ENCODE assay signal across 11 cellular contexts in genomic region chr6:35299674-35300073, GRCh38. TPM values are rescaled to one million over a fixed set of nuclear protein-coding genes. Genes with fewer than 3 reads are reported as not detected.
DNase-seq lines count a peak whose midpoint lies in the region; ATAC-seq and TF ChIP-seq lines count a peak whose summit lies in the region.
"Had no signal": no experiment of that assay in that cellular context is flagged by ENCODE, and none has a peak within 500 bp of the region (broad histone marks: within the 10 kb centered on the region; RNA-seq: fewer than 3 reads in every experiment).

No MANE protein-coding gene starts in this region.

- no peaks in the 10 kb centered on the region for H3K27me3 Mint-ChIP-seq in activated CD4-positive, alpha-beta memory T cell treated with anti-CD3 and anti-CD28 coated beads for 36 hours
- H3K27me3 Mint-ChIP-seq in H9 (ENCODE audit: low read depth) (no peaks in the 10 kb centered on the region; the same call in 1 of the 2 replicates), progenitor cell of endocrine pancreas (peaks cover 4% of the 10 kb centered on the region)

- H3K4me1 Mint-ChIP-seq in activated CD4-positive, alpha-beta memory T cell treated with anti-CD3 and anti-CD28 coated beads for 36 hours (ENCODE audit: low read depth), result peaks cover 63% of the 10 kb centered on the region
- peaks cover 20 to 21% of the 10 kb centered on the region in 2 experiments for H3K4me1 Mint-ChIP-seq in H9
- H3K4me1 Mint-ChIP-seq in progenitor cell of endocrine pancreas (ENCODE audit: low read depth), result peaks cover 6% of the 10 kb centered on the region

- H3K4me2 ChIP-seq in KMS-11 (peak overlapping the region; percentile 95; the same call in 1 of the 2 replicates), H9 (ENCODE audit: insufficient read depth, insufficient read length, low read length) (no peak overlapping the region)

- H3T11ph ChIP-seq in H9 (ENCODE audit: low read length), result no peak overlapping the region

- peaks cover 74% of the 10 kb centered on the region for H3K4me1 ChIP-seq in KMS-11 (ENCODE audit: low read depth, poor library complexity, severe bottlenecking)
- H3K4me1 ChIP-seq in mononuclear cell (ENCODE audit: insufficient read depth, low read length), result peaks cover 77% of the 10 kb centered on the region
- H3K4me1 ChIP-seq in H9 (ENCODE audit: insufficient read depth, low read length), result peaks cover 2% of the 10 kb centered on the region; the same call in 1 of the 2 replicates

- no peaks in the 10 kb centered on the region for H3K23me2 ChIP-seq in H9 (ENCODE audit: insufficient read length, low read depth, low read length, poor library complexity, severe bottlenecking)

- H4K91ac ChIP-seq in H9 (ENCODE audit: insufficient read length, low read depth, low read length), result no peak overlapping the region

- H3K9me3 Mint-ChIP-seq in activated CD4-positive, alpha-beta memory T cell treated with anti-CD3 and anti-CD28 coated beads for 36 hours, result no peaks in the 10 kb centered on the region
- H3K9me3 Mint-ChIP-seq in H9, result no peaks in the 10 kb centered on the region
- H3K9me3 Mint-ChIP-seq in progenitor cell of endocrine pancreas (ENCODE audit: low read depth), result no peaks in the 10 kb centered on the region

- DNase-seq in CD1c-positive myeloid dendritic cell (ENCODE audit: extremely low spot score), result peak; percentile 74
- peak; percentile 44 for DNase-seq in activated CD4-positive, alpha-beta memory T cell treated with anti-CD3 and anti-CD28 coated beads for 36 hours
- no peak for DNase-seq in H9
- no peak for DNase-seq in progenitor cell of endocrine pancreas (ENCODE audit: low spot score, unreplicated experiment)
- DNase-seq: brain microvascular endothelial cell, DMS 273 treated with DMSO at 0.1 percent for 48 hours had no signal

- H3K27me3 ChIP-seq in KMS-11 (ENCODE audit: insufficient read depth, low read depth), result no peaks in the 10 kb centered on the region
- H3K27me3 ChIP-seq in mononuclear cell (ENCODE audit: insufficient read depth, low read length), result no peaks in the 10 kb centered on the region
- H3K27me3 ChIP-seq in H9 (ENCODE audit: insufficient read depth, low read length), result no peaks in the 10 kb centered on the region
- H3K27me3 ChIP-seq: brain microvascular endothelial cell had no signal

- 0 out of 2 replicates have a peak overlapping the region, but pooled peaks have one; percentile 92 for H3K27ac ChIP-seq in KMS-11
- H3K27ac ChIP-seq in H9 (ENCODE audit: insufficient read length, low read depth, low read length), result no peak overlapping the region
- H3K27ac ChIP-seq: brain microvascular endothelial cell, parathyroid adenoma had no signal

- no peak overlapping the region for H2BK5ac ChIP-seq in H9 (ENCODE audit: insufficient read length, low read length)

- no peak overlapping the region for H4K5ac ChIP-seq in H9 (ENCODE audit: insufficient read length, low read depth, low read length)

- no peak overlapping the region for H2BK15ac ChIP-seq in H9 (ENCODE audit: low read depth, low read length)

- ATAC-seq in HG03520 (IDR thresholded peaks at IDR 0.05; ENCODE audit: unreplicated experiment), result no peak
- ATAC-seq in GM19328 (IDR thresholded peaks at IDR 0.05; ENCODE audit: unreplicated experiment), result no peak

- H3K36me3 ChIP-seq in KMS-11 (ENCODE audit: insufficient read depth), result no peaks in the 10 kb centered on the region

- H2BK12ac ChIP-seq in H9 (ENCODE audit: insufficient read length, low read depth, low read length), result no peak overlapping the region

- H3K27ac Mint-ChIP-seq in activated CD4-positive, alpha-beta memory T cell treated with anti-CD3 and anti-CD28 coated beads for 36 hours, result peak overlapping the region; percentile 96
- H3K27ac Mint-ChIP-seq in H9, result no peak overlapping the region
- no peak overlapping the region for H3K27ac Mint-ChIP-seq in progenitor cell of endocrine pancreas

- H3K18ac ChIP-seq in H9 (ENCODE audit: insufficient read length, low read depth, low read length), result no peak overlapping the region

- peaks cover 21% of the 10 kb centered on the region for H3K36me3 Mint-ChIP-seq in activated CD4-positive, alpha-beta memory T cell treated with anti-CD3 and anti-CD28 coated beads for 36 hours
- H3K36me3 Mint-ChIP-seq in H9 (ENCODE audit: insufficient read depth in 1 of 3, low read depth in 3 of 3), result peaks cover 0 to 13% (median 12%) of the 10 kb centered on the region in 3 experiments; a peak in 5 of 7 replicates
- H3K36me3 Mint-ChIP-seq in progenitor cell of endocrine pancreas (ENCODE audit: insufficient read depth), result peaks cover 3% of the 10 kb centered on the region

- H3K79me2 ChIP-seq in KMS-11 (ENCODE audit: insufficient read depth, low read depth), result peaks cover 54% of the 10 kb centered on the region
- no peaks in the 10 kb centered on the region for H3K79me2 ChIP-seq in H9 (ENCODE audit: insufficient read depth, low read length)
- H3K79me2 ChIP-seq: parathyroid adenoma had no signal

- H3K4me3 Mint-ChIP-seq in activated CD4-positive, alpha-beta memory T cell treated with anti-CD3 and anti-CD28 coated beads for 36 hours, result peak overlapping the region; percentile 86
- H3K4me3 Mint-ChIP-seq in H9 (no peak overlapping the region; a peak in 1 of 5 replicates), progenitor cell of endocrine pancreas (ENCODE audit: low read depth) (no peak overlapping the region)

- no peaks in the 10 kb centered on the region for H4K20me1 ChIP-seq in KMS-11 (ENCODE audit: insufficient read depth)
- no peaks in the 10 kb centered on the region for H4K20me1 ChIP-seq in H9 (ENCODE audit: control insufficient read depth, insufficient read depth, insufficient read length)

- H3K4ac ChIP-seq in H9 (ENCODE audit: low read depth, low read length), result no peak overlapping the region

- H3K56ac ChIP-seq in H9 (ENCODE audit: insufficient read length, low read depth, low read length), result no peak overlapping the region

- H4K8ac ChIP-seq in H9 (replicated peaks; ENCODE audit: insufficient read length, low read depth, low read length), result no peak overlapping the region

- WGBS in H9 (ENCODE audit: extremely low coverage, insufficient read length, low lambda C conversion rate), result no CpG with 5 or more reads among the region's 4 CpGs

- CTCF ChIA-PET in activated CD4-positive, alpha-beta memory T cell treated with anti-CD3 and anti-CD28 coated beads for 36 hours (lab: Charles Lee), result interaction anchor here (1.4 to 11.0 kb wide), 4 partner anchors 29 to 169 kb away, joined by 3 to 232 read pairs (median 104); partner anchors contain the start of genes FANCE and RPL10A

- intact Hi-C loops in activated CD4-positive, alpha-beta memory T cell treated with anti-CD3 and anti-CD28 coated beads for 36 hours (cut with micrococcal nuclease), result loop anchor here (2.0 to 5.0 kb wide), 2 partner anchors 13 to 433 kb away; no protein-coding TSS in a partner anchor

- H2AK5ac ChIP-seq in H9 (ENCODE audit: insufficient read length, low read length), result no peak overlapping the region

- no peak overlapping the region for H3K4me3 ChIP-seq in KMS-11 (IDR thresholded peaks at IDR 0.05; ENCODE audit: insufficient read depth, low read depth, low read length)
- peak overlapping the region; percentile 66 for H3K4me3 ChIP-seq in mononuclear cell (ENCODE audit: low read length)

- H3K23ac ChIP-seq in H9 (ENCODE audit: insufficient read length, low read depth, low read length), result no peak overlapping the region

- TF ChIP-seq CTCF in KMS-11 (conservative IDR thresholded peaks at IDR 0.05; ENCODE audit: low read depth, low read length) (no peak), H9 (conservative IDR thresholded peaks at IDR 0.05) (no peak), progenitor cell of endocrine pancreas (IDR thresholded peaks at IDR 0.05; ENCODE audit: unreplicated experiment) (no peak)

- H3K9ac ChIP-seq in KMS-11 (no peak overlapping the region), H9 (ENCODE audit: extremely low read depth, insufficient read length, low read length) (no peak overlapping the region)
- H3K9ac ChIP-seq: parathyroid adenoma had no signal

- no peaks in the 10 kb centered on the region for H3K79me1 ChIP-seq in H9 (ENCODE audit: insufficient read depth, low read depth, low read length, poor library complexity, severe bottlenecking)

- no peak overlapping the region for H2AFZ ChIP-seq in KMS-11 (ENCODE audit: low read depth)
- H2AFZ ChIP-seq in H9 (ENCODE audit: low read length), result no peak overlapping the region
- H2AFZ ChIP-seq: parathyroid adenoma had no signal

- no peaks in the 10 kb centered on the region for H3K9me3 ChIP-seq in mononuclear cell (ENCODE audit: low read depth, low read length)
- no peaks in the 10 kb centered on the region for H3K9me3 ChIP-seq in H9 (ENCODE audit: control insufficient read depth, low read depth, low read length)

- POLR2A ChIA-PET in activated CD4-positive, alpha-beta memory T cell treated with anti-CD3 and anti-CD28 coated beads for 36 hours (lab: Charles Lee), result interaction anchor here (0.6 to 2.2 kb wide), 3 partner anchors 16 to 173 kb away, joined by 3 to 7 read pairs (median 3); partner anchors contain the start of gene RPL10A

- H2BK20ac ChIP-seq in H9 (ENCODE audit: low read depth, low read length, poor library complexity, severe bottlenecking), result no peak overlapping the region

- H3K14ac ChIP-seq in H9 (ENCODE audit: insufficient read depth, low read length), result no peak overlapping the region

- H2BK120ac ChIP-seq in H9 (ENCODE audit: low read depth, low read length, poor library complexity, severe bottlenecking), result no peak overlapping the region

RNA-seq across cellular contexts. Expression of gene DEF6, which starts 2.1 kb away (rescaled TPM):
- total RNA-seq in activated CD4-positive, alpha-beta memory T cell treated with anti-CD3 and anti-CD28 coated beads for 36 hours, result 100 to 1,000 TPM; 103 TPM
- total RNA-seq in mononuclear cell (80.1 TPM), H9 (2021) (5.4 and 5.6 TPM in 2 replicates), progenitor cell of endocrine pancreas (5.7 and 5.9 TPM in 2 replicates)

RNA-seq across cellular contexts. Expression of gene ZNF76, which starts 40.1 kb away (rescaled TPM):
- 10 to 100 TPM; 35.2 to 38.5 TPM for total RNA-seq in activated CD4-positive, alpha-beta memory T cell treated with anti-CD3 and anti-CD28 coated beads for 36 hours
- total RNA-seq in mononuclear cell (23.4 TPM), H9 (2021) (21.1 and 22.8 TPM in 2 replicates), progenitor cell of endocrine pancreas (61.2 and 61.7 TPM in 2 replicates)

RNA-seq across cellular contexts. Expression of gene PPARD, which starts 42.7 kb away (rescaled TPM):
- total RNA-seq in activated CD4-positive, alpha-beta memory T cell treated with anti-CD3 and anti-CD28 coated beads for 36 hours, result 10 to 100 TPM; 19.9 to 20.9 TPM
- 8.1 TPM for total RNA-seq in mononuclear cell
- total RNA-seq in H9 (2021), result 11.7 and 13.9 TPM in 2 replicates
- 13.9 and 14.0 TPM in 2 replicates for total RNA-seq in progenitor cell of endocrine pancreas

Comparison
In these comparisons a context has a peak if more than half of its experiments do, and no peak if none do; other contexts are left out.
1. DNase-seq: peak in CD1c-positive myeloid dendritic cell (single experiment) and activated CD4-positive, alpha-beta memory T cell treated with anti-CD3 and anti-CD28 coated beads for 36 hours (single experiment); none in H9 (single experiment) and progenitor cell of endocrine pancreas (single experiment).
2. RNA of gene DEF6, which starts 2.1 kb away (total RNA-seq): 103 TPM in activated CD4-positive, alpha-beta memory T cell treated with anti-CD3 and anti-CD28 coated beads for 36 hours and 80.1 TPM in mononuclear cell (single experiment); 5.7 to 5.9 TPM in progenitor cell of endocrine pancreas and 5.4 to 5.6 TPM in H9; every median in the first group is over 10 times any median in the second.